16 cellular contexts compared by ENCODE assay signal in the genomic region with DNA sequence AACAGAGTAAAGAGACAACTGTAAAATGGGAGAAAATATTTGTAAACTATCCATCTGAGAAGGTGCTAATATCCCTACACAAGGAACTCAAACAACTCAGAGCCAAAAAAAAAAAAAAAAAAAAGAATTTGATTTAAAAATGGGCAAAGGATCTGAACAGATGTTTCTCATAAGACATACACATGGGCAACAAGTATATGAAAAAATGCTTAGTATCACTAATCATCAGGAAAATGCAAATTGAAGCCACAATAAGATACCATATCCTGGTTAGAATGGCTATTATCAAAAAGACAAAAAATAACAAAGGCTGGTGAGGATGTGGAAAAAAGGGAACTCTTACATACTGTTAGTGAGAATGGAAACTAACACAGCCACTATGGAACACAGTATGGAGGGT. TPM values are rescaled to one million over a fixed set of nuclear protein-coding genes. Genes with fewer than 3 reads are reported as not detected.
A peak's percentile ranks its signal among the peaks of the same experiment; 100 is the strongest.
DNase-seq lines count a peak whose midpoint lies in the region; TF ChIP-seq lines count a peak whose summit lies in the region.
"Had no signal": no experiment of that assay in that cellular context is flagged by ENCODE, and none has a peak within 500 bp of the region (broad histone marks: within the 10 kb centered on the region; RNA-seq: fewer than 3 reads in every experiment).

No MANE protein-coding gene starts in this region.

- H2AK5ac ChIP-seq in trophoblast cell (ENCODE audit: low read length): no peak overlapping the region

- no peak overlapping the region for H2BK5ac ChIP-seq in trophoblast cell (ENCODE audit: low read depth, low read length, poor library complexity)

- H3K4me3 ChIP-seq in AG10803 (ENCODE audit: low read length) (no peak overlapping the region), SK-N-MC (peak overlapping the region; percentile 36), trophoblast cell (ENCODE audit: low read depth, low read length) (no peak overlapping the region), HAP-1 (no peak overlapping the region)
- H3K4me3 ChIP-seq: GM12878 had no signal

- H3K79me2 ChIP-seq in trophoblast cell (ENCODE audit: control insufficient read depth, insufficient read depth, low read length, poor library complexity): no peaks in the 10 kb centered on the region

- H3K23ac ChIP-seq in trophoblast cell (ENCODE audit: low read length): no peak overlapping the region

- peaks cover 6 to 12% of the 10 kb centered on the region in 2 experiments for H3K4me1 ChIP-seq in trophoblast cell (ENCODE audit: control insufficient read depth in 1 of 2, insufficient read depth in 2 of 2, low read length in 2 of 2)
- H3K4me1 ChIP-seq in HAP-1: no peaks in the 10 kb centered on the region

- peaks cover 26% of the 10 kb centered on the region for H3K36me3 ChIP-seq in SK-N-MC (ENCODE audit: insufficient read depth, low read length)
- no peaks in the 10 kb centered on the region for H3K36me3 ChIP-seq in trophoblast cell (ENCODE audit: control insufficient read depth in 1 of 2, insufficient read depth in 2 of 2, low read length in 2 of 2)
- 0 out of 2 replicates have a peak, but pooled peaks cover 2% of the 10 kb centered on the region for H3K36me3 ChIP-seq in HAP-1 (replicated peaks)

- H3K9ac ChIP-seq in SK-N-MC (ENCODE audit: insufficient read length) (peak overlapping the region; percentile 49), trophoblast cell (ENCODE audit: low read length) (no peak overlapping the region)

- H4K91ac ChIP-seq in trophoblast cell (ENCODE audit: low read depth, low read length): no peak overlapping the region

- no peak overlapping the region for H3K4me2 ChIP-seq in trophoblast cell (ENCODE audit: low read length)

- no peaks in the 10 kb centered on the region for H3K9me3 ChIP-seq in SK-N-MC (ENCODE audit: low read depth, low read length)
- no peaks in the 10 kb centered on the region for H3K9me3 ChIP-seq in trophoblast cell (ENCODE audit: insufficient read depth, low read depth, low read length)
- H3K9me3 ChIP-seq in HAP-1: no peaks in the 10 kb centered on the region

- H3K4ac ChIP-seq in trophoblast cell (ENCODE audit: low read depth, low read length): no peak overlapping the region

- H2BK120ac ChIP-seq in trophoblast cell (ENCODE audit: insufficient read depth, low read length, poor library complexity): no peak overlapping the region

- no peak overlapping the region for H3K18ac ChIP-seq in trophoblast cell (ENCODE audit: low read length)

- DNase-seq in AG10803 (ENCODE audit: low read depth) (peak; percentile 42), CD1c-positive myeloid dendritic cell (ENCODE audit: extremely low spot score) (peak; percentile 8), SK-N-MC (ENCODE audit: low read depth, low spot score) (peak; percentile 58), fibroblast of gingiva (ENCODE audit: low read depth) (peak; percentile 34), trophoblast cell (no peak), HAP-1 (ENCODE audit: low spot score in 2 of 2) (no peak), NCI-H446 treated with DMSO at 0.1 percent for 48 hours (lab: John Stamatoyannopoulos, UW) (no peak)
- DNase-seq: ACHN; AML-193; CD4-positive, alpha-beta memory T cell; DMS153; DMS79; GOT3; H7 had no signal

- H4K8ac ChIP-seq in trophoblast cell (ENCODE audit: low read depth, low read length): no peak overlapping the region

- H2BK12ac ChIP-seq in trophoblast cell (ENCODE audit: low read length): no peak overlapping the region

- no peaks in the 10 kb centered on the region for H3K27me3 ChIP-seq in trophoblast cell (ENCODE audit: insufficient read depth, low read length)
- no peaks in the 10 kb centered on the region for H3K27me3 ChIP-seq in HAP-1 (ENCODE audit: low read depth)

- no peak for TF ChIP-seq CTCF in AG10803 (conservative IDR thresholded peaks at IDR 0.05; ENCODE audit: low read length)

- peak overlapping the region; percentile 90 for H3K27ac ChIP-seq in SK-N-MC
- H3K27ac ChIP-seq in trophoblast cell (ENCODE audit: low read depth, low read length): no peak overlapping the region
- H3K27ac ChIP-seq: C4-2B had no signal

- H2AFZ ChIP-seq in trophoblast cell (ENCODE audit: insufficient read depth, low read length, poor library complexity): no peak overlapping the region

- no peak overlapping the region for H3K14ac ChIP-seq in trophoblast cell (ENCODE audit: low read length)

- in situ Hi-C loops in HAP-1 (cut with MboI; ENCODE audit: low sequenced_read_pairs): no loop called here

- peaks cover 4% of the 10 kb centered on the region for H3K79me1 ChIP-seq in trophoblast cell (ENCODE audit: low read length)

- H4K12ac ChIP-seq in trophoblast cell (ENCODE audit: low read depth, low read length): no peak overlapping the region

RNA-seq across cellular contexts. Expression of gene TXNRD3, which starts 36.2 kb away (rescaled TPM):
- polyA plus RNA-seq in trophoblast cell (2013): 6.0 and 6.2 TPM in 2 replicates
- polyA plus RNA-seq: GM12878 had no signal

Comparison
In these comparisons a context has a peak if more than half of its experiments do, and no peak if none do; other contexts are left out.
1. DNase-seq: peak in AG10803 (single experiment), CD1c-positive myeloid dendritic cell (single experiment), SK-N-MC (single experiment) and fibroblast of gingiva (single experiment); none in trophoblast cell (0 of 2), HAP-1 (0 of 2) and NCI-H446 treated with DMSO at 0.1 percent for 48 hours (single experiment).